In genomic region chr2:26720322-26721166, GRCh38 we compare ENCODE assay signal across 1 cellular context.
A peak's percentile ranks its signal among the peaks of the same experiment; 100 is the strongest.
TF ChIP-seq lines count a peak whose summit lies in the region.

No MANE protein-coding gene starts in this region.

TF ChIP-seq in K562, 482 proteins besides CTCF, POLR2A, EP300 and RAD21 (continued from another document):
- TF ChIP-seq ATF3 (IDR thresholded peaks at IDR 0.05) = peak; percentile 71
- no peak for TF ChIP-seq ATF3 (CRISPR knock-in tag; conservative IDR thresholded peaks at IDR 0.05)
TF ChIP-seq in K562: peak in this region for 2.
